In the genomic region with DNA sequence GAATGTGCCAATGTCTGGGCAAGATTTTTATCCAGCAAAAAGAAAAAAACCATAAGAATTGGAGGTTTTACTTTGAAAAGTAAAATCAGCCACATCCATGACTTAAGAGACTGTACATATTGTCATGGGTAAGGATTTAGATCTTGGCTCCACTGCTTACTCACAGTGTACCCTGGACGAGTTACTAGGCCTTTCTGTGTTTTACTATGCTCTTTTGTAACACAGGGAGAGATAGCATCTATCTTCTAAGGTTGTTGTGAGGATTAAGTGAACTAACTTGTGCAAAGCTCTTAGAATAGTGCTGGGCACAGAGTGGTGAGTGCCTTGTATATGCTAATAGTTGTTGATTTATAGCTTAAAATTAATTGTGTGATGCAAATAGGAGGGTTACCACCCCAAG, we compare ENCODE assay signal across 22 cellular contexts.
"Had no signal": no experiment of that assay in that cellular context is flagged by ENCODE, and none has a peak within 500 bp of the region (broad histone marks: within the 10 kb centered on the region; RNA-seq: fewer than 3 reads in every experiment).

No MANE protein-coding gene starts in this region.

- ATAC-seq: activated CD4-positive, alpha-beta T cell treated with anti-CD3 and anti-CD28 coated beads for 36 hours; activated CD8-positive, alpha-beta memory T cell treated with anti-CD3 and anti-CD28 coated beads, Interleukin-2, amount 10 ng/mL, durations not matched to agents 7 days and 5 days; activated CD8-positive, alpha-beta T cell treated with anti-CD3 and anti-CD28 coated beads, Interleukin-2, amount 10 ng/mL, durations not matched to agents 7 days and 5 days; activated naive CD8-positive, alpha-beta T cell treated with anti-CD3 and anti-CD28 coated beads, Interleukin-2, amount 50 U/mL, for 24 hours; esophagus mucosa; lower lobe of right lung; mucosa of descending colon; natural killer cell treated with Interleukin-12 subunit alpha and Interleukin-12 subunit beta and Interleukin-15 and Interleukin-18, amount 100 ng/mL, for 72 hours; sciatic nerve; stimulated activated effector memory CD8-positive, alpha-beta T cell treated with anti-CD3 and anti-CD28 coated beads, Interleukin-12 subunit alpha, Interleukin-12 subunit beta, amount 100 ng/mL, for 72 hours; stimulated activated naive CD8-positive, alpha-beta T cell treated with anti-CD3 and anti-CD28 coated beads, Interleukin-15, amount 100 ng/mL, for 72 hours; T-cell; upper lobe of right lung had no signal

- H3K4me3 ChIP-seq: lower lobe of right lung, mucosa of descending colon, upper lobe of right lung had no signal

- H3K9me3 ChIP-seq: lower lobe of right lung, mucosa of descending colon, upper lobe of right lung had no signal

- H3K36me3 ChIP-seq: lower lobe of right lung, upper lobe of right lung had no signal

- DNase-seq: activated CD4-positive, alpha-beta T cell treated with anti-CD3 and anti-CD28 coated beads for 36 hours; activated CD4-positive, CD25-positive, alpha-beta regulatory T cell; activated CD8-positive, alpha-beta memory T cell treated with anti-CD3 and anti-CD28 coated beads, Interleukin-2, amount 10 ng/mL, durations not matched to agents 7 days and 5 days; activated CD8-positive, alpha-beta T cell treated with anti-CD3 and anti-CD28 coated beads, Interleukin-2, amount 10 ng/mL, durations not matched to agents 7 days and 5 days; activated naive CD8-positive, alpha-beta T cell treated with anti-CD3 and anti-CD28 coated beads, Interleukin-2, amount 50 U/mL, for 24 hours; activated T-cell treated with anti-CD3 and anti-CD28 coated beads, Interleukin-2, amount 50 U/mL, for 48 hours; anterior cingulate cortex; endodermal cell; foreskin melanocyte; lower lobe of right lung; mesendoderm; mucosa of descending colon; small intestine; stimulated activated CD4-positive, alpha-beta T cell treated with anti-CD3 and anti-CD28 coated beads, Interleukin-4, amount 100 ng/mL, for 24 hours; stimulated activated naive CD8-positive, alpha-beta T cell treated with anti-CD3 and anti-CD28 coated beads, Interleukin-15, amount 100 ng/mL, for 72 hours; substantia nigra; T-cell; upper lobe of right lung had no signal

- H3K27me3 ChIP-seq: upper lobe of right lung had no signal

- H3K27ac ChIP-seq: lower lobe of right lung, upper lobe of right lung had no signal
